ENCODE assay signal across 14 cellular contexts in genomic region chr1:180193371-180194047, GRCh38. TPM values are rescaled to one million over a fixed set of nuclear protein-coding genes. Genes with fewer than 3 reads are reported as not detected.
"Had no signal": no experiment of that assay in that cellular context is flagged by ENCODE, and none has a peak within 500 bp of the region (broad histone marks: within the 10 kb centered on the region; RNA-seq: fewer than 3 reads in every experiment).

No MANE protein-coding gene starts in this region.

- ATAC-seq: activated CD8-positive, alpha-beta memory T cell treated with anti-CD3 and anti-CD28 coated beads, Interleukin-2, amount 10 ng/mL, durations not matched to agents 7 days and 5 days; gastroesophageal sphincter; naive thymus-derived CD8-positive, alpha-beta T cell; right cardiac atrium had no signal

- H3K36me3 ChIP-seq: prostate gland had no signal

- H3K27me3 ChIP-seq: dorsolateral prefrontal cortex, gastroesophageal sphincter had no signal

- H3K9me3 ChIP-seq: gastroesophageal sphincter, left ventricle myocardium inferior, prostate gland had no signal

- DNase-seq: activated CD4-positive, alpha-beta memory T cell treated with anti-CD3 and anti-CD28 coated beads for 36 hours; activated CD4-positive, alpha-beta T cell treated with anti-CD3 and anti-CD28 coated beads for 1 hour; activated CD8-positive, alpha-beta memory T cell treated with anti-CD3 and anti-CD28 coated beads, Interleukin-2, amount 10 ng/mL, durations not matched to agents 7 days and 5 days; activated naive CD4-positive, alpha-beta T cell treated with anti-CD3 and anti-CD28 coated beads, Interleukin-2, amount 50 U/mL, for 16 hours; activated T-cell treated with anti-CD3 and anti-CD28 coated beads, Interleukin-2, amount 50 U/mL, for 24 hours; dorsolateral prefrontal cortex; erythroblast; left ventricle myocardium inferior; naive thymus-derived CD8-positive, alpha-beta T cell; nucleus accumbens; right cardiac atrium had no signal

- H3K4me3 Mint-ChIP-seq: activated CD4-positive, alpha-beta memory T cell treated with anti-CD3 and anti-CD28 coated beads for 36 hours; activated CD8-positive, alpha-beta memory T cell treated with anti-CD3 and anti-CD28 coated beads, Interleukin-2, amount 10 ng/mL, durations not matched to agents 7 days and 5 days; activated T-cell treated with anti-CD3 and anti-CD28 coated beads, Interleukin-2, amount 50 U/mL, for 24 hours; memory B cell; naive thymus-derived CD8-positive, alpha-beta T cell had no signal

- H3K4me3 ChIP-seq: dorsolateral prefrontal cortex, gastroesophageal sphincter, left ventricle myocardium inferior, prostate gland had no signal

- H3K27me3 Mint-ChIP-seq: activated CD4-positive, alpha-beta memory T cell treated with anti-CD3 and anti-CD28 coated beads for 36 hours; activated CD8-positive, alpha-beta memory T cell treated with anti-CD3 and anti-CD28 coated beads, Interleukin-2, amount 10 ng/mL, durations not matched to agents 7 days and 5 days; activated T-cell treated with anti-CD3 and anti-CD28 coated beads, Interleukin-2, amount 50 U/mL, for 24 hours; memory B cell; naive thymus-derived CD8-positive, alpha-beta T cell had no signal

- H3K27ac ChIP-seq: dorsolateral prefrontal cortex, gastroesophageal sphincter, left ventricle myocardium inferior, prostate gland had no signal

- H3K4me1 Mint-ChIP-seq: memory B cell had no signal

- H3K27ac Mint-ChIP-seq: activated CD4-positive, alpha-beta memory T cell treated with anti-CD3 and anti-CD28 coated beads for 36 hours; activated CD8-positive, alpha-beta memory T cell treated with anti-CD3 and anti-CD28 coated beads, Interleukin-2, amount 10 ng/mL, durations not matched to agents 7 days and 5 days; activated T-cell treated with anti-CD3 and anti-CD28 coated beads, Interleukin-2, amount 50 U/mL, for 24 hours; memory B cell had no signal

- H3K9me3 Mint-ChIP-seq: activated CD4-positive, alpha-beta memory T cell treated with anti-CD3 and anti-CD28 coated beads for 36 hours; activated T-cell treated with anti-CD3 and anti-CD28 coated beads, Interleukin-2, amount 50 U/mL, for 24 hours; memory B cell; naive thymus-derived CD8-positive, alpha-beta T cell had no signal

- H3K36me3 Mint-ChIP-seq: activated CD8-positive, alpha-beta memory T cell treated with anti-CD3 and anti-CD28 coated beads, Interleukin-2, amount 10 ng/mL, durations not matched to agents 7 days and 5 days had no signal

- H3K4me1 ChIP-seq: gastroesophageal sphincter, left ventricle myocardium inferior, prostate gland had no signal

RNA-seq across cellular contexts. Expression of gene LHX4, which starts 36.6 kb away (rescaled TPM):
- total RNA-seq: activated CD4-positive, alpha-beta memory T cell treated with anti-CD3 and anti-CD28 coated beads for 36 hours; activated CD8-positive, alpha-beta memory T cell treated with anti-CD3 and anti-CD28 coated beads, Interleukin-2, amount 10 ng/mL, durations not matched to agents 7 days and 5 days; gastroesophageal sphincter; left ventricle myocardium inferior; naive thymus-derived CD8-positive, alpha-beta T cell; prostate gland; right cardiac atrium had no signal
